Comparison of ENCODE assay signal across 19 cellular contexts in the genomic region with DNA sequence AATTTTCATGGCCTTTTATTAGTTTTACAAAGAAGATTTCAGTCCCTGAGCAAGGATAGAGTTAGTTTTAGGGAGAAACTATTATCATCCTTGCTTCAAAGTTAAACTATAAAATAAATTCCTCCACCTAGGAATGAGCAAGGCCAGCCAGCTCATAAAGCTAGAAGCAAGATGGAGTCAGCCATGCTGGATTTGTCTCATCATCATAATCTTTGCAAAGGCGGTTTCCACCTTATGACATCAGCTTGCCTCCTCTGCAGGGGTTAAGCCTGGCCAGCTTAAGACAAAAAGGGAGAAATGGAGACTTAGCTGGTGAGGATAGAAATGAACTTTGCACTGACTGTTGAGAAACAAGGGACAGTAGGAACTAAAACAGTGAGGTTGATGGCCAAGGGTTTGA. TPM values are rescaled to one million over a fixed set of nuclear protein-coding genes. Genes with fewer than 3 reads are reported as not detected.
DNase-seq lines count a peak whose midpoint lies in the region; ATAC-seq, FAIRE-seq and TF ChIP-seq lines count a peak whose summit lies in the region.
"Had no signal": no experiment of that assay in that cellular context is flagged by ENCODE, and none has a peak within 500 bp of the region (broad histone marks: within the 10 kb centered on the region; RNA-seq: fewer than 3 reads in every experiment).

No MANE protein-coding gene starts in this region.

- H3K27me3 Mint-ChIP-seq in activated CD4-positive, alpha-beta T cell treated with anti-CD3 and anti-CD28 coated beads for 36 hours, result no peaks in the 10 kb centered on the region
- H3K27me3 Mint-ChIP-seq in astrocyte (ENCODE audit: low read depth, unreplicated experiment) (no peaks in the 10 kb centered on the region), nephron progenitor cell (ENCODE audit: low read depth, poor library complexity) (peaks cover 3% of the 10 kb centered on the region)

- no peak overlapping the region for H3K4me3 ChIP-seq in astrocyte (ENCODE audit: insufficient read depth, low read depth, low read length)
- no peak overlapping the region for H3K4me3 ChIP-seq in esophagus squamous epithelium
- H3K4me3 ChIP-seq: BLaER1 had no signal

- H3K4me3 Mint-ChIP-seq in activated CD4-positive, alpha-beta T cell treated with anti-CD3 and anti-CD28 coated beads for 36 hours, result no peak overlapping the region
- H3K4me3 Mint-ChIP-seq in astrocyte (ENCODE audit: unreplicated experiment) (no peak overlapping the region), nephron progenitor cell (no peak overlapping the region)
- H3K4me3 Mint-ChIP-seq: CD8-positive, alpha-beta memory T cell; HFFc6 had no signal

- H2AFZ ChIP-seq in astrocyte (ENCODE audit: low read depth, low read length), result no peak overlapping the region

- H3K27ac ChIP-seq in astrocyte (ENCODE audit: low read depth, low read length) (no peak overlapping the region), esophagus squamous epithelium (no peak overlapping the region)
- H3K27ac ChIP-seq: 22Rv1, BLaER1, HL-60 had no signal

- H3K9ac ChIP-seq in astrocyte (ENCODE audit: low read length), result no peak overlapping the region
- H3K9ac ChIP-seq: BLaER1 had no signal

- no peaks in the 10 kb centered on the region for H3K4me1 Mint-ChIP-seq in activated CD4-positive, alpha-beta T cell treated with anti-CD3 and anti-CD28 coated beads for 36 hours
- H3K4me1 Mint-ChIP-seq in astrocyte (ENCODE audit: low read depth, unreplicated experiment) (no peaks in the 10 kb centered on the region), nephron progenitor cell (peaks cover 29% of the 10 kb centered on the region)
- H3K4me1 Mint-ChIP-seq: CD8-positive, alpha-beta memory T cell had no signal

- H3K27ac Mint-ChIP-seq in activated CD4-positive, alpha-beta T cell treated with anti-CD3 and anti-CD28 coated beads for 36 hours, result no peak overlapping the region
- H3K27ac Mint-ChIP-seq in astrocyte (ENCODE audit: unreplicated experiment) (peak overlapping the region; percentile 23), nephron progenitor cell (peak overlapping the region; percentile 86)
- H3K27ac Mint-ChIP-seq: CD8-positive, alpha-beta memory T cell; HFFc6 had no signal

- FAIRE-seq in astrocyte (lab: Jason Lieb, UNC), result no peak
- FAIRE-seq: GM12892 had no signal

- H3K4me2 ChIP-seq in astrocyte (ENCODE audit: low read length), result no peak overlapping the region
- H3K4me2 ChIP-seq: BLaER1 had no signal

- H3K27me3 ChIP-seq in astrocyte (ENCODE audit: insufficient read depth, low read length) (no peaks in the 10 kb centered on the region), esophagus squamous epithelium (no peaks in the 10 kb centered on the region)
- H3K27me3 ChIP-seq: BLaER1 had no signal

- H3K4me1 ChIP-seq in astrocyte (ENCODE audit: insufficient read depth, low read length) (no peaks in the 10 kb centered on the region), esophagus squamous epithelium (no peaks in the 10 kb centered on the region)
- H3K4me1 ChIP-seq: Caco-2 had no signal

- no peak for DNase-seq in activated CD4-positive, alpha-beta T cell treated with anti-CD3 and anti-CD28 coated beads for 36 hours
- DNase-seq in activated CD4-positive, alpha-beta T cell treated with anti-CD3 and anti-CD28 coated beads, Interleukin-2, amount 50 U/mL, for 48 hours, result no peak
- DNase-seq in astrocyte (ENCODE audit: low read depth) (no peak), nephron progenitor cell (no peak), OCI-M2 (lab: John Stamatoyannopoulos, UW; ENCODE audit: unreplicated experiment) (no peak), esophagus squamous epithelium (lab: John Stamatoyannopoulos, UW) (no peak)
- no peak for DNase-seq in effector CD4-positive, alpha-beta T cell
- DNase-seq: AML-193; Caco-2; CD8-positive, alpha-beta memory T cell; DND-41; GDM1; GOT3; HCEC 1CT; HFFc6 had no signal

- H3K9me3 ChIP-seq in astrocyte (ENCODE audit: insufficient read depth, low read depth, low read length) (no peaks in the 10 kb centered on the region), esophagus squamous epithelium (no peaks in the 10 kb centered on the region)
- H3K9me3 ChIP-seq: Caco-2 had no signal

- intact Hi-C loops in activated CD4-positive, alpha-beta T cell treated with anti-CD3 and anti-CD28 coated beads for 36 hours (cut with DNase I, micrococcal nuclease), result no loop called here
- intact Hi-C loops in esophagus squamous epithelium (cut with DNase I), result no loop called here

- TF ChIP-seq POLR2A in esophagus squamous epithelium (IDR thresholded peaks at IDR 0.05), result no peak

- peak; percentile 30 for ATAC-seq in activated CD4-positive, alpha-beta T cell treated with anti-CD3 and anti-CD28 coated beads for 36 hours

- no peaks in the 10 kb centered on the region for H3K79me2 ChIP-seq in astrocyte (ENCODE audit: insufficient read depth, low read length)

- no peaks in the 10 kb centered on the region for H3K36me3 ChIP-seq in astrocyte (ENCODE audit: insufficient read depth, low read length)
- no peaks in the 10 kb centered on the region for H3K36me3 ChIP-seq in esophagus squamous epithelium
- H3K36me3 ChIP-seq: BLaER1 had no signal

- POLR2A ChIA-PET in activated CD4-positive, alpha-beta T cell treated with anti-CD3 and anti-CD28 coated beads for 36 hours (lab: Charles Lee), result no interaction called here

- 79 to 100% methylated on average over 1 of the region's 1 CpG for WGBS in esophagus squamous epithelium, 2 donors

- CTCF ChIA-PET in activated CD4-positive, alpha-beta T cell treated with anti-CD3 and anti-CD28 coated beads for 36 hours (lab: Charles Lee), result no interaction called here

- no peaks in the 10 kb centered on the region for H3K36me3 Mint-ChIP-seq in activated CD4-positive, alpha-beta T cell treated with anti-CD3 and anti-CD28 coated beads for 36 hours (ENCODE audit: low read depth)
- H3K36me3 Mint-ChIP-seq in astrocyte (ENCODE audit: low read depth, unreplicated experiment), result peaks cover 2% of the 10 kb centered on the region
- peaks cover 25% of the 10 kb centered on the region for H3K36me3 Mint-ChIP-seq in nephron progenitor cell (ENCODE audit: low read depth)
- H3K36me3 Mint-ChIP-seq: CD8-positive, alpha-beta memory T cell had no signal

- H4K20me1 ChIP-seq in astrocyte (ENCODE audit: insufficient read depth, low read length), result no peaks in the 10 kb centered on the region
- H4K20me1 ChIP-seq: BLaER1 had no signal

- H3K9me3 Mint-ChIP-seq in activated CD4-positive, alpha-beta T cell treated with anti-CD3 and anti-CD28 coated beads for 36 hours (ENCODE audit: low read depth), result no peaks in the 10 kb centered on the region
- H3K9me3 Mint-ChIP-seq in astrocyte (ENCODE audit: unreplicated experiment) (peaks cover 12% of the 10 kb centered on the region), nephron progenitor cell (peaks cover 36% of the 10 kb centered on the region)
- H3K9me3 Mint-ChIP-seq: HFFc6 had no signal

- TF ChIP-seq CTCF in astrocyte (IDR thresholded peaks at IDR 0.05; ENCODE audit: insufficient read depth, low read depth, low read length) (no peak), nephron progenitor cell (IDR thresholded peaks at IDR 0.05) (no peak), esophagus squamous epithelium (IDR thresholded peaks at IDR 0.05) (no peak)

RNA-seq across cellular contexts. Expression of gene SSMEM1, which starts 18.7 kb away (rescaled TPM):
- total RNA-seq in activated CD4-positive, alpha-beta T cell treated with anti-CD3 and anti-CD28 coated beads for 36 hours, result not detected
- not detected in 2 replicates for total RNA-seq in astrocyte
- not detected for total RNA-seq in esophagus squamous epithelium
- total RNA-seq: Caco-2; CD8-positive, alpha-beta memory T cell; HFFc6 had no signal

RNA-seq across cellular contexts. Expression of gene TMEM209, which starts 21.1 kb away (rescaled TPM):
- total RNA-seq in activated CD4-positive, alpha-beta T cell treated with anti-CD3 and anti-CD28 coated beads for 36 hours, result 10 to 100 TPM; 41.0 to 57.0 TPM
- total RNA-seq in astrocyte (14.6 and 15.1 TPM in 2 replicates), esophagus squamous epithelium (10 to 100 TPM in 1 of 4 donors, 1 to 10 TPM in 3; 3.5 to 11.3 (median 8.8) TPM)

RNA-seq across cellular contexts. Expression of gene CPA2, which starts 40.3 kb away (rescaled TPM):
- under 1 TPM in 1 of 2 experiments, not detected in 1; 0.18 TPM for total RNA-seq in activated CD4-positive, alpha-beta T cell treated with anti-CD3 and anti-CD28 coated beads for 36 hours
- total RNA-seq in astrocyte (not detected in 2 replicates), esophagus squamous epithelium (not detected)
- total RNA-seq: CD8-positive, alpha-beta memory T cell; HFFc6 had no signal
